In the genomic region with DNA sequence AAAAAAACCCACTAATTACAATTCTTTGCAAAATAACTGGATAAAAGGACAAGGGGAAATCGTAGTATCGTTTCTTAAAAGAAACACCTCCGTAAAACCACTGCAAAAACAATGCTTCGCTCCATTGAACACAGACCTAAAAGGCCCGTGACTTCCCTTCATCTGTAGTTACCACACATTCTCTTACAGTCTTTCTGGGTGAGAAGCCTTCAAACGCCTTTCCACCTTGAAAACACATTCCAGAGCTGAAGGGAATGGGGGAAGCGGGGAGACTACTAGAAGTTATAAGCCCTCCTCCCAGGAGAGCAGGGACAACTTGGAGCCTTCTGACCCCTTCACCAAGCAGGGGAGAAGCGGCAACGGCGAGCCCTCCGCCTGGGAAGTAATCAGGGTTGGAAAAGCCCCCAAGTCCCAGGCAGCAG, we compare ENCODE assay signal across 8 cellular contexts. TPM values are rescaled to one million over a fixed set of nuclear protein-coding genes. Genes with fewer than 3 reads are reported as not detected.
DNase-seq lines count a peak whose midpoint lies in the region; ATAC-seq and TF ChIP-seq lines count a peak whose summit lies in the region.

No MANE protein-coding gene starts in this region.

- H3K4me1 Mint-ChIP-seq in activated CD4-positive, alpha-beta T cell treated with anti-CD3 and anti-CD28 coated beads, Interleukin-2, amount 10 ng/mL, durations not matched to agents 7 days and 5 days = peaks cover 26% of the 10 kb centered on the region
- H3K4me1 Mint-ChIP-seq in activated naive CD8-positive, alpha-beta T cell (ENCODE audit: low read depth) = peaks cover 32% of the 10 kb centered on the region
- H3K4me1 Mint-ChIP-seq in progenitor cell of endocrine pancreas (ENCODE audit: low read depth) = peaks cover 14% of the 10 kb centered on the region

- DNase-seq in activated CD4-positive, alpha-beta T cell treated with anti-CD3 and anti-CD28 coated beads, Interleukin-2, amount 10 ng/mL, durations not matched to agents 7 days and 5 days = peak; percentile 25
- DNase-seq in activated CD4-positive, alpha-beta T cell treated with anti-CD3 and anti-CD28 coated beads, Interleukin-2, amount 50 U/mL, for 1 hour = no peak
- DNase-seq in H4 (ENCODE audit: low spot score) = peak; percentile 8
- peak; percentile 29 for DNase-seq in LHCN-M2 (ENCODE audit: low read depth)
- no peak for DNase-seq in left ventricle myocardium superior
- DNase-seq in progenitor cell of endocrine pancreas (ENCODE audit: low spot score, unreplicated experiment) = no peak
- no peak for DNase-seq in HK-2 (ENCODE audit: unreplicated experiment)

- peak; percentile 54 for ATAC-seq in left ventricle myocardium superior

- peak overlapping the region; percentile 90 for H3K4me3 Mint-ChIP-seq in activated CD4-positive, alpha-beta T cell treated with anti-CD3 and anti-CD28 coated beads, Interleukin-2, amount 10 ng/mL, durations not matched to agents 7 days and 5 days
- H3K4me3 Mint-ChIP-seq in activated naive CD8-positive, alpha-beta T cell = peak overlapping the region; percentile 94
- H3K4me3 Mint-ChIP-seq in progenitor cell of endocrine pancreas (ENCODE audit: low read depth) = peak overlapping the region; percentile 94

- CTCF ChIA-PET in activated CD4-positive, alpha-beta T cell treated with anti-CD3 and anti-CD28 coated beads, Interleukin-2, amount 10 ng/mL, durations not matched to agents 7 days and 5 days (lab: Charles Lee) = interaction anchor here (0.6 to 1.7 kb wide), 5 partner anchors 8 to 131 kb away, joined by 3 to 5 read pairs (median 3); no protein-coding TSS in a partner anchor

- peak overlapping the region; percentile 88 for H3K27ac Mint-ChIP-seq in activated CD4-positive, alpha-beta T cell treated with anti-CD3 and anti-CD28 coated beads, Interleukin-2, amount 10 ng/mL, durations not matched to agents 7 days and 5 days
- H3K27ac Mint-ChIP-seq in activated naive CD8-positive, alpha-beta T cell = peak overlapping the region; percentile 86
- H3K27ac Mint-ChIP-seq in progenitor cell of endocrine pancreas = peak overlapping the region; percentile 98

- H3K9me3 Mint-ChIP-seq in activated CD4-positive, alpha-beta T cell treated with anti-CD3 and anti-CD28 coated beads, Interleukin-2, amount 10 ng/mL, durations not matched to agents 7 days and 5 days = no peaks in the 10 kb centered on the region
- no peaks in the 10 kb centered on the region for H3K9me3 Mint-ChIP-seq in activated naive CD8-positive, alpha-beta T cell (ENCODE audit: low read depth)
- no peaks in the 10 kb centered on the region for H3K9me3 Mint-ChIP-seq in progenitor cell of endocrine pancreas (ENCODE audit: low read depth)

- no peaks in the 10 kb centered on the region for H3K27me3 Mint-ChIP-seq in activated CD4-positive, alpha-beta T cell treated with anti-CD3 and anti-CD28 coated beads, Interleukin-2, amount 10 ng/mL, durations not matched to agents 7 days and 5 days
- H3K27me3 Mint-ChIP-seq in activated naive CD8-positive, alpha-beta T cell = no peaks in the 10 kb centered on the region
- no peaks in the 10 kb centered on the region for H3K27me3 Mint-ChIP-seq in progenitor cell of endocrine pancreas

- intact Hi-C loops in left ventricle myocardium superior (cut with micrococcal nuclease) = no loop called here

- H3K36me3 Mint-ChIP-seq in activated CD4-positive, alpha-beta T cell treated with anti-CD3 and anti-CD28 coated beads, Interleukin-2, amount 10 ng/mL, durations not matched to agents 7 days and 5 days (ENCODE audit: low read depth) = no peaks in the 10 kb centered on the region
- peaks cover 4% of the 10 kb centered on the region for H3K36me3 Mint-ChIP-seq in activated naive CD8-positive, alpha-beta T cell
- peaks cover 1% of the 10 kb centered on the region for H3K36me3 Mint-ChIP-seq in progenitor cell of endocrine pancreas (ENCODE audit: insufficient read depth)

- TF ChIP-seq CTCF in progenitor cell of endocrine pancreas (IDR thresholded peaks at IDR 0.05; ENCODE audit: unreplicated experiment) = no peak

- POLR2A ChIA-PET in activated CD4-positive, alpha-beta T cell treated with anti-CD3 and anti-CD28 coated beads, Interleukin-2, amount 10 ng/mL, durations not matched to agents 7 days and 5 days (lab: Charles Lee) = interaction anchor here (0.6 kb wide), 2 partner anchors 713 to 1737 kb away, joined by 3 to 9 read pairs; no protein-coding TSS in a partner anchor

RNA-seq across cellular contexts. Expression of a gene that starts 0.5 kb away (rescaled TPM):
- 10 to 100 TPM; 29.2 to 35.8 TPM for total RNA-seq in activated CD4-positive, alpha-beta T cell treated with anti-CD3 and anti-CD28 coated beads, Interleukin-2, amount 10 ng/mL, durations not matched to agents 7 days and 5 days
- 15.3 and 16.0 TPM in 2 replicates for total RNA-seq in H4 (2014; rRNA removed; shearing (Covaris generic))
- total RNA-seq in LHCN-M2 (2014; rRNA removed) = 25.5 and 30.3 TPM in 2 replicates
- 6.6 TPM for polyA plus RNA-seq in LHCN-M2 (2012)
- 42.7 TPM for total RNA-seq in left ventricle myocardium superior
- 54.3 and 55.0 TPM in 2 replicates for total RNA-seq in progenitor cell of endocrine pancreas

Comparison
In these comparisons a context has a peak if more than half of its experiments do, and no peak if none do; other contexts are left out.
1. DNase-seq: peak in activated CD4-positive, alpha-beta T cell treated with anti-CD3 and anti-CD28 coated beads, Interleukin-2, amount 10 ng/mL, durations not matched to agents 7 days and 5 days (single experiment), H4 (single experiment) and LHCN-M2 (single experiment); none in activated CD4-positive, alpha-beta T cell treated with anti-CD3 and anti-CD28 coated beads, Interleukin-2, amount 50 U/mL, for 1 hour (single experiment), left ventricle myocardium superior (single experiment), progenitor cell of endocrine pancreas (single experiment) and HK-2 (single experiment).
2. Peak in every context shown above with its lines, with median percentiles within 50 percentile points of each other: H3K27ac Mint-ChIP-seq and H3K4me3 Mint-ChIP-seq.